ENCODE assay signal across 1 cellular context in the genomic region with DNA sequence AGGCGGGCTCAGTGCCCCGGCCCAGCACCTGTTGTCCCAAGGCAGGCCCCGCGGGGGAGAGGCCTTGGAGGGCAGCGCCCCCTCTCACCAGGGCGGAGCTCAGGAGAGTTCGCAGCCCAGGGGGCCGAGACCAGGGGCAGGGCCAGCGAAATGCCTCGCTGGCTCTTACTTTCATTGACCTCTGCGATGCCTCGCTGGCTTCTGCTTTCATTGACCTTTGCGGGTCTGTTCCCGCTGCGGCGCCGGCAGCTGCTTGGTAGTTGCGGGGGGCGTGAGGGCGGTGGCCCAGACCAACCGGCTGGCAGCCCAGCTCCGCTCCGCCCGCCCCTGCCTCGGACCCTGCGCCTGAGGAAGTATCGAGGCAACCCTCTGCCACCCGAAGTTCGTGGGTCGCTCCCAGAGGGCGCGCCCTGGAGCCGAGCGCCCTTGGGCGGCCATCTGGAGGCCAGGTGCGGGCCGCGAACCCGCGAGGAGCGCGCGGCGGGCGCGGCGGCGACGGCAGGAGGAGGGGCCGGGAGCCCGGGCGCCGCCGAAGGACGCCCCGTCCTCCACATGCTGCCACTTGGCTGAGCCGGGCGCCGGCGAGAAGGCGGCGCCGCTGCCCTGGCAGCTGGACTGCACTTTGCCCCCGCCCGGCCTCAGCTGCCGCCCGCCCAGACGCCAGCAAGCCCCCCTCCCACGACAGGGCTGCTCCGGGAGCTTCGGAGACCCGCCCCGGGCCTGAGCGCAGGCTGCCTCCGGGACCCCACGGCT.
TF ChIP-seq lines count a peak whose summit lies in the region.

No MANE protein-coding gene starts in this region.

TF ChIP-seq in HepG2, 621 proteins besides CTCF, POLR2A, EP300 and RAD21 (continued from another document and continues in another):
- TF ChIP-seq, protein P1, sequence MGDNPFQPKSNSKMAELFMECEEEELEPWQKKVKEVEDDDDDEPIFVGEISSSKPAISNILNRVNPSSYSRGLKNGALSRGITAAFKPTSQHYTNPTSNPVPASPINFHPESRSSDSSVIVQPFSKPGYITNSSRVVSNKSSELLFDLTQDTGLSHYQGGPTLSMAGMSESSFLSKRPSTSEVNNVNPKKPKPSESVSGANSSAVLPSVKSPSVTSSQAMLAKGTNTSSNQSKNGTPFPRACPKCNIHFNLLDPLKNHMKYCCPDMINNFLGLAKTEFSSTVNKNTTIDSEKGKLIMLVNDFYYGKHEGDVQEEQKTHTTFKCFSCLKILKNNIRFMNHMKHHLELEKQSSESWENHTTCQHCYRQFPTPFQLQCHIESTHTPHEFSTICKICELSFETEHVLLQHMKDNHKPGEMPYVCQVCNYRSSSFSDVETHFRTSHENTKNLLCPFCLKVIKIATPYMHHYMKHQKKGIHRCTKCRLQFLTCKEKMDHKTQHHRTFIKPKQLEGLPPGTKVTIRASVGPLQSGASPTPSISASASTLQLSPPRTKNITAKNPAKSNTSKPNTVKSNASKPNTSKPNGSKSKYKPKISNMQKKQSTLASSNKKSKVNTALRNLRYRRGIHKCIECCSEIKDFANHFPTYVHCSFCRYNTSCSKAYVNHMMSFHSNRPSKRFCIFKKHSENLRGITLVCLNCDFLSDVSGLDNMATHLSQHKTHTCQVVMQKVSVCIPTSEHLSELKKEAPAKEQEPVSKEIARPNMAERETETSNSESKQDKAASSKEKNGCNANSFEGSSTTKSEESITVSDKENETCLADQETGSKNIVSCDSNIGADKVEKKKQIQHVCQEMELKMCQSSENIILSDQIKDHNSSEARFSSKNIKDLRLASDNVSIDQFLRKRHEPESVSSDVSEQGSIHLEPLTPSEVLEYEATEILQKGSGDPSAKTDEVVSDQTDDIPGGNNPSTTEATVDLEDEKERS (CRISPR knock-in tag; IDR thresholded peaks at IDR 0.05): peak; percentile 87
- TF ChIP-seq SP2 (CRISPR knock-in tag; IDR thresholded peaks at IDR 0.05) (peak; percentile 38; the same call in 1 of the 2 replicates), PCBP1 (IDR thresholded peaks at IDR 0.05; ENCODE audit: borderline replicate concordance, low read depth, low read length) (no peak), ZZZ3 (CRISPR knock-in tag; IDR thresholded peaks at IDR 0.05; ENCODE audit: borderline replicate concordance) (no peak; the same call in 1 of the 2 replicates), ZNF235 (CRISPR knock-in tag; IDR thresholded peaks at IDR 0.05; ENCODE audit: borderline replicate concordance) (no peak; the same call in 1 of the 2 replicates), ATAD3A (CRISPR knock-in tag; IDR thresholded peaks at IDR 0.05) (no peak), RFXANK (CRISPR knock-in tag; IDR thresholded peaks at IDR 0.05) (no peak; the same call in 1 of the 2 replicates), ZNF484 (CRISPR knock-in tag; IDR thresholded peaks at IDR 0.05; ENCODE audit: borderline replicate concordance, low read depth) (no peak), JUN (CRISPR knock-in tag; IDR thresholded peaks at IDR 0.05) (no peak), PHB2 (IDR thresholded peaks at IDR 0.05; ENCODE audit: partially characterized antibody) (no peak), ETV6 (CRISPR knock-in tag; conservative IDR thresholded peaks at IDR 0.05) (peak; percentile 88), GZF1 (CRISPR knock-in tag; IDR thresholded peaks at IDR 0.05) (peak; percentile 83; the same call in 1 of the 2 replicates), MXI1 (IDR thresholded peaks at IDR 0.05; ENCODE audit: borderline replicate concordance, low read depth, low read length) (peak; percentile 35; the same call in 1 of the 3 replicates), PHF5A (CRISPR knock-in tag; IDR thresholded peaks at IDR 0.05; ENCODE audit: low read depth, unreplicated experiment) (no peak), SETDB1 (CRISPR knock-in tag; IDR thresholded peaks at IDR 0.05; ENCODE audit: borderline replicate concordance) (no peak), ZNF431 (CRISPR knock-in tag; IDR thresholded peaks at IDR 0.05; ENCODE audit: borderline replicate concordance, low read depth) (0 out of 2 replicates have a peak, but pooled peaks have one; percentile 24), ZMYM3 (CRISPR knock-in tag; IDR thresholded peaks at IDR 0.05) (peak; percentile 71), RFX5 (IDR thresholded peaks at IDR 0.05; ENCODE audit: low read depth, low read length) (no peak; the same call in 1 of the 2 replicates), ZBTB7B (CRISPR knock-in tag; IDR thresholded peaks at IDR 0.05) (peak; percentile 97), NRL (CRISPR knock-in tag; IDR thresholded peaks at IDR 0.05; ENCODE audit: borderline replicate concordance) (peak; percentile 77; the same call in 1 of the 2 replicates), NR2F6 (IDR thresholded peaks at IDR 0.05) (no peak), NR2F6 (CRISPR knock-in tag; IDR thresholded peaks at IDR 0.05) (peak; percentile 5; the same call in 1 of the 2 replicates), YEATS4 (CRISPR knock-in tag; IDR thresholded peaks at IDR 0.05; ENCODE audit: borderline replicate concordance) (peak; percentile 83; the same call in 1 of the 2 replicates), MATR3 (CRISPR knock-in tag; IDR thresholded peaks at IDR 0.05) (no peak), ZNF432 (CRISPR knock-in tag; IDR thresholded peaks at IDR 0.05; ENCODE audit: borderline replicate concordance) (no peak), ZNF570 (CRISPR knock-in tag; IDR thresholded peaks at IDR 0.05; ENCODE audit: borderline replicate concordance) (0 out of 2 replicates have a peak, but pooled peaks have one; percentile 7), ZNF121 (CRISPR knock-in tag; IDR thresholded peaks at IDR 0.05) (peak; percentile 25; the same call in 1 of the 2 replicates), ZIK1 (CRISPR knock-in tag; IDR thresholded peaks at IDR 0.05; ENCODE audit: borderline replicate concordance, low read depth) (peak; percentile 83; the same call in 1 of the 2 replicates)
- TF ChIP-seq, protein P2, sequence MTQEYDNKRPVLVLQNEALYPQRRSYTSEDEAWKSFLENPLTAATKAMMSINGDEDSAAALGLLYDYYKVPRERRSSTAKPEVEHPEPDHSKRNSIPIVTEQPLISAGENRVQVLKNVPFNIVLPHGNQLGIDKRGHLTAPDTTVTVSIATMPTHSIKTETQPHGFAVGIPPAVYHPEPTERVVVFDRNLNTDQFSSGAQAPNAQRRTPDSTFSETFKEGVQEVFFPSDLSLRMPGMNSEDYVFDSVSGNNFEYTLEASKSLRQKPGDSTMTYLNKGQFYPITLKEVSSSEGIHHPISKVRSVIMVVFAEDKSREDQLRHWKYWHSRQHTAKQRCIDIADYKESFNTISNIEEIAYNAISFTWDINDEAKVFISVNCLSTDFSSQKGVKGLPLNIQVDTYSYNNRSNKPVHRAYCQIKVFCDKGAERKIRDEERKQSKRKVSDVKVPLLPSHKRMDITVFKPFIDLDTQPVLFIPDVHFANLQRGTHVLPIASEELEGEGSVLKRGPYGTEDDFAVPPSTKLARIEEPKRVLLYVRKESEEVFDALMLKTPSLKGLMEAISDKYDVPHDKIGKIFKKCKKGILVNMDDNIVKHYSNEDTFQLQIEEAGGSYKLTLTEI (CRISPR knock-in tag; conservative IDR thresholded peaks at IDR 0.05): no peak
- TF ChIP-seq, protein P3, sequence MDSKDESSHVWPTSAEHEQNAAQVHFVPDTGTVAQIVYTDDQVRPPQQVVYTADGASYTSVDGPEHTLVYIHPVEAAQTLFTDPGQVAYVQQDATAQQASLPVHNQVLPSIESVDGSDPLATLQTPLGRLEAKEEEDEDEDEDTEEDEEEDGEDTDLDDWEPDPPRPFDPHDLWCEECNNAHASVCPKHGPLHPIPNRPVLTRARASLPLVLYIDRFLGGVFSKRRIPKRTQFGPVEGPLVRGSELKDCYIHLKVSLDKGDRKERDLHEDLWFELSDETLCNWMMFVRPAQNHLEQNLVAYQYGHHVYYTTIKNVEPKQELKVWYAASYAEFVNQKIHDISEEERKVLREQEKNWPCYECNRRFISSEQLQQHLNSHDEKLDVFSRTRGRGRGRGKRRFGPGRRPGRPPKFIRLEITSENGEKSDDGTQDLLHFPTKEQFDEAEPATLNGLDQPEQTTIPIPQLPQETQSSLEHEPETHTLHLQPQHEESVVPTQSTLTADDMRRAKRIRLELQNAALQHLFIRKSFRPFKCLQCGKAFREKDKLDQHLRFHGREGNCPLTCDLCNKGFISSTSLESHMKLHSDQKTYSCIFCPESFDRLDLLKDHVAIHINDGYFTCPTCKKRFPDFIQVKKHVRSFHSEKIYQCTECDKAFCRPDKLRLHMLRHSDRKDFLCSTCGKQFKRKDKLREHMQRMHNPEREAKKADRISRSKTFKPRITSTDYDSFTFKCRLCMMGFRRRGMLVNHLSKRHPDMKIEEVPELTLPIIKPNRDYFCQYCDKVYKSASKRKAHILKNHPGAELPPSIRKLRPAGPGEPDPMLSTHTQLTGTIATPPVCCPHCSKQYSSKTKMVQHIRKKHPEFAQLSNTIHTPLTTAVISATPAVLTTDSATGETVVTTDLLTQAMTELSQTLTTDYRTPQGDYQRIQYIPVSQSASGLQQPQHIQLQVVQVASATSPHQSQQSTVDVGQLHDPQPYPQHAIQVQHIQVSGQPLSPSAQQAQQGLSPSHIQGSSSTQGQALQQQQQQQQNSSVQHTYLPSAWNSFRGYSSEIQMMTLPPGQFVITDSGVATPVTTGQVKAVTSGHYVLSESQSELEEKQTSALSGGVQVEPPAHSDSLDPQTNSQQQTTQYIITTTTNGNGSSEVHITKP (CRISPR knock-in tag; IDR thresholded peaks at IDR 0.05; ENCODE audit: low read depth): peak; percentile 73
- TF ChIP-seq, protein P4, sequence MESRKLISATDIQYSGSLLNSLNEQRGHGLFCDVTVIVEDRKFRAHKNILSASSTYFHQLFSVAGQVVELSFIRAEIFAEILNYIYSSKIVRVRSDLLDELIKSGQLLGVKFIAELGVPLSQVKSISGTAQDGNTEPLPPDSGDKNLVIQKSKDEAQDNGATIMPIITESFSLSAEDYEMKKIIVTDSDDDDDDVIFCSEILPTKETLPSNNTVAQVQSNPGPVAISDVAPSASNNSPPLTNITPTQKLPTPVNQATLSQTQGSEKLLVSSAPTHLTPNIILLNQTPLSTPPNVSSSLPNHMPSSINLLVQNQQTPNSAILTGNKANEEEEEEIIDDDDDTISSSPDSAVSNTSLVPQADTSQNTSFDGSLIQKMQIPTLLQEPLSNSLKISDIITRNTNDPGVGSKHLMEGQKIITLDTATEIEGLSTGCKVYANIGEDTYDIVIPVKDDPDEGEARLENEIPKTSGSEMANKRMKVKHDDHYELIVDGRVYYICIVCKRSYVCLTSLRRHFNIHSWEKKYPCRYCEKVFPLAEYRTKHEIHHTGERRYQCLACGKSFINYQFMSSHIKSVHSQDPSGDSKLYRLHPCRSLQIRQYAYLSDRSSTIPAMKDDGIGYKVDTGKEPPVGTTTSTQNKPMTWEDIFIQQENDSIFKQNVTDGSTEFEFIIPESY (CRISPR knock-in tag; IDR thresholded peaks at IDR 0.05): no peak
- TF ChIP-seq, protein P5, sequence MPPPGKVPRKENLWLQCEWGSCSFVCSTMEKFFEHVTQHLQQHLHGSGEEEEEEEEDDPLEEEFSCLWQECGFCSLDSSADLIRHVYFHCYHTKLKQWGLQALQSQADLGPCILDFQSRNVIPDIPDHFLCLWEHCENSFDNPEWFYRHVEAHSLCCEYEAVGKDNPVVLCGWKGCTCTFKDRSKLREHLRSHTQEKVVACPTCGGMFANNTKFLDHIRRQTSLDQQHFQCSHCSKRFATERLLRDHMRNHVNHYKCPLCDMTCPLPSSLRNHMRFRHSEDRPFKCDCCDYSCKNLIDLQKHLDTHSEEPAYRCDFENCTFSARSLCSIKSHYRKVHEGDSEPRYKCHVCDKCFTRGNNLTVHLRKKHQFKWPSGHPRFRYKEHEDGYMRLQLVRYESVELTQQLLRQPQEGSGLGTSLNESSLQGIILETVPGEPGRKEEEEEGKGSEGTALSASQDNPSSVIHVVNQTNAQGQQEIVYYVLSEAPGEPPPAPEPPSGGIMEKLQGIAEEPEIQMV (CRISPR knock-in tag; IDR thresholded peaks at IDR 0.05; ENCODE audit: low read depth): no peak
- TF ChIP-seq, protein P6, sequence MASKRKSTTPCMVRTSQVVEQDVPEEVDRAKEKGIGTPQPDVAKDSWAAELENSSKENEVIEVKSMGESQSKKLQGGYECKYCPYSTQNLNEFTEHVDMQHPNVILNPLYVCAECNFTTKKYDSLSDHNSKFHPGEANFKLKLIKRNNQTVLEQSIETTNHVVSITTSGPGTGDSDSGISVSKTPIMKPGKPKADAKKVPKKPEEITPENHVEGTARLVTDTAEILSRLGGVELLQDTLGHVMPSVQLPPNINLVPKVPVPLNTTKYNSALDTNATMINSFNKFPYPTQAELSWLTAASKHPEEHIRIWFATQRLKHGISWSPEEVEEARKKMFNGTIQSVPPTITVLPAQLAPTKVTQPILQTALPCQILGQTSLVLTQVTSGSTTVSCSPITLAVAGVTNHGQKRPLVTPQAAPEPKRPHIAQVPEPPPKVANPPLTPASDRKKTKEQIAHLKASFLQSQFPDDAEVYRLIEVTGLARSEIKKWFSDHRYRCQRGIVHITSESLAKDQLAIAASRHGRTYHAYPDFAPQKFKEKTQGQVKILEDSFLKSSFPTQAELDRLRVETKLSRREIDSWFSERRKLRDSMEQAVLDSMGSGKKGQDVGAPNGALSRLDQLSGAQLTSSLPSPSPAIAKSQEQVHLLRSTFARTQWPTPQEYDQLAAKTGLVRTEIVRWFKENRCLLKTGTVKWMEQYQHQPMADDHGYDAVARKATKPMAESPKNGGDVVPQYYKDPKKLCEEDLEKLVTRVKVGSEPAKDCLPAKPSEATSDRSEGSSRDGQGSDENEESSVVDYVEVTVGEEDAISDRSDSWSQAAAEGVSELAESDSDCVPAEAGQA (IDR thresholded peaks at IDR 0.05; ENCODE audit: low read depth): no peak
- TF ChIP-seq, protein P6 (CRISPR knock-in tag; IDR thresholded peaks at IDR 0.05; ENCODE audit: borderline replicate concordance): 0 out of 2 replicates have a peak, but pooled peaks have one; percentile 56
- TF ChIP-seq, protein P7, sequence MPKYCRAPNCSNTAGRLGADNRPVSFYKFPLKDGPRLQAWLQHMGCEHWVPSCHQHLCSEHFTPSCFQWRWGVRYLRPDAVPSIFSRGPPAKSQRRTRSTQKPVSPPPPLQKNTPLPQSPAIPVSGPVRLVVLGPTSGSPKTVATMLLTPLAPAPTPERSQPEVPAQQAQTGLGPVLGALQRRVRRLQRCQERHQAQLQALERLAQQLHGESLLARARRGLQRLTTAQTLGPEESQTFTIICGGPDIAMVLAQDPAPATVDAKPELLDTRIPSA (CRISPR knock-in tag; IDR thresholded peaks at IDR 0.05; ENCODE audit: borderline replicate concordance): no peak
